ENCODE assay signal across 14 cellular contexts in genomic region chr3:3089017-3089416, GRCh38. TPM values are rescaled to one million over a fixed set of nuclear protein-coding genes. Genes with fewer than 3 reads are reported as not detected.
A peak's percentile ranks its signal among the peaks of the same experiment; 100 is the strongest.
DNase-seq lines count a peak whose midpoint lies in the region; ATAC-seq lines count a peak whose summit lies in the region.
"Had no signal": no experiment of that assay in that cellular context is flagged by ENCODE, and none has a peak within 500 bp of the region (broad histone marks: within the 10 kb centered on the region; RNA-seq: fewer than 3 reads in every experiment).

No MANE protein-coding gene starts in this region.

- H3K36me3 Mint-ChIP-seq in naive B cell: no peaks in the 10 kb centered on the region

- H3K4me1 Mint-ChIP-seq in naive B cell: peaks cover 15 to 16% (median 16%) of the 10 kb centered on the region in 3 donors

- no peaks in the 10 kb centered on the region for H3K9me3 Mint-ChIP-seq in naive B cell

- peaks cover 0 to under 1% (median 0%) of the 10 kb centered on the region in 3 donors for H3K27me3 Mint-ChIP-seq in naive B cell

- intact Hi-C loops in posterior vena cava (cut with DNase I): no loop called here

- DNase-seq in naive B cell (peak; percentile 51), NCI-H2029 (lab: John Stamatoyannopoulos, UW) (no peak), posterior vena cava (ENCODE audit: low spot score) (no peak), SHP77 (lab: John Stamatoyannopoulos, UW) (no peak), NCI-H2081 (lab: John Stamatoyannopoulos, UW) (no peak)
- DNase-seq: activated gamma-delta T cell, foreskin melanocyte, NCI-H1092 treated with DMSO at 0.1 percent for 48 hours, WERI-Rb-1 had no signal

- H3K4me3 Mint-ChIP-seq in naive B cell: peak overlapping the region in 2 of 8 donors; percentile 16 to 17

- H3K27ac Mint-ChIP-seq in naive B cell: peak overlapping the region in 5 of 6 donors; percentile 0 to 58 (median 52)

- ATAC-seq in GM18868 (IDR thresholded peaks at IDR 0.05; ENCODE audit: unreplicated experiment): peak; percentile 97
- ATAC-seq in GM21576 (IDR thresholded peaks at IDR 0.05; ENCODE audit: unreplicated experiment): peak; percentile 99
- ATAC-seq in HG03135 (IDR thresholded peaks at IDR 0.05; ENCODE audit: unreplicated experiment): peak; percentile 100
- peak; percentile 99 to 100 for ATAC-seq in naive B cell (ENCODE audit: low read depth in 2 of 2)
- ATAC-seq: HCT116, Panc1 had no signal

RNA-seq across cellular contexts. Expression of gene IL5RA, which starts 21.2 kb away (rescaled TPM):
- polyA plus RNA-seq in naive B cell (ENCODE audit: low read depth in 6 of 6): under 1 TPM in 2 of 6 donors, not detected in 4; 0.05 to 0.49 TPM
- under 1 TPM in 1 of 2 donors, not detected in 1; 0.46 TPM for total RNA-seq in posterior vena cava

RNA-seq across cellular contexts. Expression of gene TRNT1, which starts 37.7 kb away (rescaled TPM):
- 10 to 100 TPM; 15.6 to 29.8 (median 24.3) TPM for polyA plus RNA-seq in naive B cell (ENCODE audit: low read depth in 6 of 6)
- 10 to 100 TPM; 23.2 to 23.6 TPM for total RNA-seq in posterior vena cava
